Comparison of ENCODE assay signal across 18 cellular contexts in the genomic region with DNA sequence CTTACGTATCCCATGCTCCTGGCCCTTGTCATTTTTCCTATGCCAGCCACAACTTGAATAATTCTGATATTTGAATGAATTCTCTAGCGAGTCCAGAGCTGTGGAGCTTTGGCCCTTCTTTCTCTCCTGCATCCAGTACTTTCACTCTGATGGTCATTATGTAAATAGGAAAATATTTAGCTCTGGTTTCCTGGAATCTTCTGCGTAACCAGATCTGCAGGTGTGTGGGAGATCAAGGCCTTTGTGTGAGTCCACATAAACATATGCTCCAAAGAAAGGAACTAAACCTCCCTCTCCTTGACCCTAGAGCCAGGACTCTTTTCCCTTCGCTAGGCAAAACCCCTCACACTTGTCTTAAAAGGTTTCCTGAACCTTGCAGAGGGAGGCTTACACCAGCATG.
"Had no signal": no experiment of that assay in that cellular context is flagged by ENCODE, and none has a peak within 500 bp of the region (broad histone marks: within the 10 kb centered on the region; RNA-seq: fewer than 3 reads in every experiment).

No MANE protein-coding gene starts in this region.

- H3K27ac ChIP-seq: breast epithelium, coronary artery, left lung, upper lobe of right lung had no signal

- ATAC-seq: activated CD8-positive, alpha-beta T cell treated with anti-CD3 and anti-CD28 coated beads for 36 hours; left lung; upper lobe of right lung had no signal

- DNase-seq: activated CD4-positive, alpha-beta T cell treated with anti-CD3 and anti-CD28 coated beads for 48 hours; activated CD4-positive, CD25-positive, alpha-beta regulatory T cell; activated CD8-positive, alpha-beta T cell treated with anti-CD3 and anti-CD28 coated beads for 36 hours; activated naive CD4-positive, alpha-beta T cell treated with anti-CD3 and anti-CD28 coated beads, Interleukin-2, amount 50 U/mL, for 16 hours; activated T-cell treated with anti-CD3 and anti-CD28 coated beads, Interleukin-2, amount 50 U/mL, for 24 hours; aorta; erythroblast; hypothalamus; islet precursor cell; left lung; occipital lobe; stimulated activated CD4-positive, alpha-beta T cell treated with anti-CD3 and anti-CD28 coated beads, Interleukin-12 subunit alpha, Interleukin-12 subunit beta, amount 100 ng/mL, for 4 hours; stimulated activated CD4-positive, alpha-beta T cell treated with anti-CD3 and anti-CD28 coated beads, Interleukin-1b, Interleukin-23, amount 100 ng/mL, for 48 hours; stimulated activated CD8-positive, alpha-beta memory T cell treated with anti-CD3 and anti-CD28 coated beads, Interleukin-4, amount 100 ng/mL, for 48 hours; stimulated activated naive CD4-positive, alpha-beta T cell; upper lobe of right lung had no signal
